In the genomic region with DNA sequence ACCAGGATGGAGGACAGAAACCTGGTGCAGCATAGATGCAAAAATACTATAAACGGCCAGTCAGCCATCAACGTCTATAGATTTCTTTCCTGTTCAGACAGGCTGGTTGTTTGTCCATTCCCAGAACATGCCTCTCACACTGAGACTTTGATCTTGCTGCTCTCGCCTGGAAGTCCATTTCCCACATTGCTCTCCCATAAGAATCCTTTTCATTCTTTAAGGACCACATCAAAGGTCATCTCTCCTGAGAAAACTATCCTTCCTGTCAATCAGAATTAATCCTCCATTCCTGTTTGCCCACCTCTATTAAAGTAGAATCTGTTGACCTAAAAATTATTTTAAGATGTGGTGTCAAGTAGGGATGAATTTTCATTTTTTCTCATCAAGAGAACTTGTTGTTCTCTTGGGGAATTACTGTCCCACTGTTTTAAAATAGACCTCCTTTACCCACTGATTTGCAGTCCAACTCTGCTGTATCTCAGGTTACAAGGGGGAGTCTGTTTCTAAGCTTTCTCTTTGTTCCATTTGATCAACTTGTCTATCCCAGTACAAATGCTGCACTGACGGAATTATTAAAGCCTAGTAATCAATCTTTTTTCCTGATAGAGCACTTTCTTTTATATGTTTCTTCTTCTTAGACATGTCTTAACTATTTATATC, we compare ENCODE assay signal across 1 cellular context.
TF ChIP-seq lines count a peak whose summit lies in the region.

No MANE protein-coding gene starts in this region.

TF ChIP-seq in HepG2, 621 proteins besides CTCF, POLR2A, EP300 and RAD21 (continued from another document and continues in another):
- TF ChIP-seq CEBPG (CRISPR knock-in tag; IDR thresholded peaks at IDR 0.05) (peak; percentile 13; the same call in 1 of the 2 replicates), ZNF12 (CRISPR knock-in tag; IDR thresholded peaks at IDR 0.05) (no peak), ZNF644 (CRISPR knock-in tag; IDR thresholded peaks at IDR 0.05; ENCODE audit: low read depth) (peak; percentile 23; the same call in 1 of the 2 replicates), POGZ (CRISPR knock-in tag; IDR thresholded peaks at IDR 0.05) (peak; percentile 43), ZNF737 (CRISPR knock-in tag; IDR thresholded peaks at IDR 0.05; ENCODE audit: borderline replicate concordance) (no peak), POLR2AphosphoS5 (IDR thresholded peaks at IDR 0.05; ENCODE audit: low read depth, low read length) (no peak), FOXA1 (IDR thresholded peaks at IDR 0.05) (no peak), FOXA1 (CRISPR knock-in tag; IDR thresholded peaks at IDR 0.05) (peak; percentile 26; the same call in 1 of the 2 replicates), ZBTB3 (CRISPR knock-in tag; IDR thresholded peaks at IDR 0.05; ENCODE audit: borderline replicate concordance, low read depth) (no peak), ZNF354B (CRISPR knock-in tag; IDR thresholded peaks at IDR 0.05) (no peak), MIER3 (CRISPR knock-in tag; IDR thresholded peaks at IDR 0.05; ENCODE audit: borderline replicate concordance) (peak; percentile 31; the same call in 1 of the 2 replicates), ATF1 (CRISPR knock-in tag; IDR thresholded peaks at IDR 0.05) (0 out of 2 replicates have a peak, but pooled peaks have one; percentile 28), TCF7 (IDR thresholded peaks at IDR 0.05; ENCODE audit: low read depth) (peak; percentile 93), SIX1 (CRISPR knock-in tag; IDR thresholded peaks at IDR 0.05; ENCODE audit: borderline replicate concordance) (0 out of 2 replicates have a peak, but pooled peaks have one; percentile 28), ZNF44 (CRISPR knock-in tag; IDR thresholded peaks at IDR 0.05) (no peak), GATA4 (IDR thresholded peaks at IDR 0.05; ENCODE audit: borderline replicate concordance, low read depth) (peak; percentile 24; the same call in 1 of the 2 replicates), FOXK1 (CRISPR knock-in tag; IDR thresholded peaks at IDR 0.05; ENCODE audit: borderline replicate concordance, low read depth) (no peak), CEBPB (IDR thresholded peaks at IDR 0.05; ENCODE audit: borderline replicate concordance, low read depth, low read length) (no peak), ZFY (CRISPR knock-in tag; IDR thresholded peaks at IDR 0.05) (no peak), SOX13 (IDR thresholded peaks at IDR 0.05) (no peak), SOX13 (CRISPR knock-in tag; conservative IDR thresholded peaks at IDR 0.05 in 1 of 2, IDR thresholded peaks at IDR 0.05 in 1 of 2) (peak in 1 of 2 experiments; percentile 81; a peak in 2 of 4 replicates), ELF3 (CRISPR knock-in tag; IDR thresholded peaks at IDR 0.05) (peak; percentile 70), IKZF4 (CRISPR knock-in tag; IDR thresholded peaks at IDR 0.05; ENCODE audit: borderline replicate concordance, low read depth, not compliant biosample characterization) (no peak), ZNF550 (CRISPR knock-in tag; IDR thresholded peaks at IDR 0.05; ENCODE audit: borderline replicate concordance) (no peak), YY1 (IDR thresholded peaks at IDR 0.05; ENCODE audit: insufficient read depth, insufficient replicate concordance, low read depth, low read length) (no peak), SRY (CRISPR knock-in tag; IDR thresholded peaks at IDR 0.05) (no peak), WIZ (CRISPR knock-in tag; IDR thresholded peaks at IDR 0.05) (no peak), HDAC2 (CRISPR knock-in tag; IDR thresholded peaks at IDR 0.05) (peak; percentile 71; the same call in 1 of the 2 replicates), TBX2 (CRISPR knock-in tag; IDR thresholded peaks at IDR 0.05; ENCODE audit: borderline replicate concordance) (peak; percentile 52; the same call in 1 of the 2 replicates), ZNF496 (CRISPR knock-in tag; IDR thresholded peaks at IDR 0.05; ENCODE audit: insufficient replicate concordance) (no peak), TBP (CRISPR knock-in tag; IDR thresholded peaks at IDR 0.05) (no peak), PAF1 (CRISPR knock-in tag; IDR thresholded peaks at IDR 0.05) (no peak), KDM6A (CRISPR knock-in tag; IDR thresholded peaks at IDR 0.05; ENCODE audit: low read depth) (peak; percentile 73; the same call in 1 of the 2 replicates), NR2F6 (IDR thresholded peaks at IDR 0.05) (no peak), NR2F6 (CRISPR knock-in tag; IDR thresholded peaks at IDR 0.05) (peak; percentile 10; the same call in 1 of the 2 replicates), ZNF709 (CRISPR knock-in tag; IDR thresholded peaks at IDR 0.05) (no peak), SOX6 (IDR thresholded peaks at IDR 0.05) (no peak), SOX6 (CRISPR knock-in tag; IDR thresholded peaks at IDR 0.05) (peak; percentile 66; the same call in 1 of the 2 replicates), ZNF564 (CRISPR knock-in tag; IDR thresholded peaks at IDR 0.05) (no peak), ZNF160 (CRISPR knock-in tag; IDR thresholded peaks at IDR 0.05) (no peak), ZNF788 (CRISPR knock-in tag; IDR thresholded peaks at IDR 0.05; ENCODE audit: borderline replicate concordance) (no peak), SAP130 (CRISPR knock-in tag; IDR thresholded peaks at IDR 0.05; ENCODE audit: low read depth) (peak; percentile 50), TCF7L2 (IDR thresholded peaks at IDR 0.05; ENCODE audit: low read depth, low read length) (peak; percentile 75), SIX4 (CRISPR knock-in tag; IDR thresholded peaks at IDR 0.05) (peak; percentile 50; the same call in 1 of the 2 replicates), NR2F1 (CRISPR knock-in tag; IDR thresholded peaks at IDR 0.05) (no peak)
- TF ChIP-seq, protein P1, sequence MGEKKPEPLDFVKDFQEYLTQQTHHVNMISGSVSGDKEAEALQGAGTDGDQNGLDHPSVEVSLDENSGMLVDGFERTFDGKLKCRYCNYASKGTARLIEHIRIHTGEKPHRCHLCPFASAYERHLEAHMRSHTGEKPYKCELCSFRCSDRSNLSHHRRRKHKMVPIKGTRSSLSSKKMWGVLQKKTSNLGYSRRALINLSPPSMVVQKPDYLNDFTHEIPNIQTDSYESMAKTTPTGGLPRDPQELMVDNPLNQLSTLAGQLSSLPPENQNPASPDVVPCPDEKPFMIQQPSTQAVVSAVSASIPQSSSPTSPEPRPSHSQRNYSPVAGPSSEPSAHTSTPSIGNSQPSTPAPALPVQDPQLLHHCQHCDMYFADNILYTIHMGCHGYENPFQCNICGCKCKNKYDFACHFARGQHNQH (CRISPR knock-in tag; IDR thresholded peaks at IDR 0.05), result 0 out of 2 replicates have a peak, but pooled peaks have one; percentile 39
- TF ChIP-seq, protein P2, sequence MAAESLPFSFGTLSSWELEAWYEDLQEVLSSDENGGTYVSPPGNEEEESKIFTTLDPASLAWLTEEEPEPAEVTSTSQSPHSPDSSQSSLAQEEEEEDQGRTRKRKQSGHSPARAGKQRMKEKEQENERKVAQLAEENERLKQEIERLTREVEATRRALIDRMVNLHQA (CRISPR knock-in tag; IDR thresholded peaks at IDR 0.05), result no peak
- TF ChIP-seq, protein P3, sequence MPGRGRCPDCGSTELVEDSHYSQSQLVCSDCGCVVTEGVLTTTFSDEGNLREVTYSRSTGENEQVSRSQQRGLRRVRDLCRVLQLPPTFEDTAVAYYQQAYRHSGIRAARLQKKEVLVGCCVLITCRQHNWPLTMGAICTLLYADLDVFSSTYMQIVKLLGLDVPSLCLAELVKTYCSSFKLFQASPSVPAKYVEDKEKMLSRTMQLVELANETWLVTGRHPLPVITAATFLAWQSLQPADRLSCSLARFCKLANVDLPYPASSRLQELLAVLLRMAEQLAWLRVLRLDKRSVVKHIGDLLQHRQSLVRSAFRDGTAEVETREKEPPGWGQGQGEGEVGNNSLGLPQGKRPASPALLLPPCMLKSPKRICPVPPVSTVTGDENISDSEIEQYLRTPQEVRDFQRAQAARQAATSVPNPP (CRISPR knock-in tag; IDR thresholded peaks at IDR 0.05), result no peak
- TF ChIP-seq, protein P4, sequence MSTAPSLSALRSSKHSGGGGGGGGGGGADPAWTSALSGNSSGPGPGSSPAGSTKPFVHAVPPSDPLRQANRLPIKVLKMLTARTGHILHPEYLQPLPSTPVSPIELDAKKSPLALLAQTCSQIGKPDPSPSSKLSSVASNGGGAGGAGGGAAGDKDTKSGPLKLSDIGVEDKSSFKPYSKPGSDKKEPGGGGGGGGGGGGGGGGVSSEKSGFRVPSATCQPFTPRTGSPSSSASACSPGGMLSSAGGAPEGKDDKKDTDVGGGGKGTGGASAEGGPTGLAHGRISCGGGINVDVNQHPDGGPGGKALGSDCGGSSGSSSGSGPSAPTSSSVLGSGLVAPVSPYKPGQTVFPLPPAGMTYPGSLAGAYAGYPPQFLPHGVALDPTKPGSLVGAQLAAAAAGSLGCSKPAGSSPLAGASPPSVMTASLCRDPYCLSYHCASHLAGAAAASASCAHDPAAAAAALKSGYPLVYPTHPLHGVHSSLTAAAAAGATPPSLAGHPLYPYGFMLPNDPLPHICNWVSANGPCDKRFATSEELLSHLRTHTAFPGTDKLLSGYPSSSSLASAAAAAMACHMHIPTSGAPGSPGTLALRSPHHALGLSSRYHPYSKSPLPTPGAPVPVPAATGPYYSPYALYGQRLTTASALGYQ (CRISPR knock-in tag; IDR thresholded peaks at IDR 0.05), result peak; percentile 35; the same call in 1 of the 2 replicates
- TF ChIP-seq, protein P5, sequence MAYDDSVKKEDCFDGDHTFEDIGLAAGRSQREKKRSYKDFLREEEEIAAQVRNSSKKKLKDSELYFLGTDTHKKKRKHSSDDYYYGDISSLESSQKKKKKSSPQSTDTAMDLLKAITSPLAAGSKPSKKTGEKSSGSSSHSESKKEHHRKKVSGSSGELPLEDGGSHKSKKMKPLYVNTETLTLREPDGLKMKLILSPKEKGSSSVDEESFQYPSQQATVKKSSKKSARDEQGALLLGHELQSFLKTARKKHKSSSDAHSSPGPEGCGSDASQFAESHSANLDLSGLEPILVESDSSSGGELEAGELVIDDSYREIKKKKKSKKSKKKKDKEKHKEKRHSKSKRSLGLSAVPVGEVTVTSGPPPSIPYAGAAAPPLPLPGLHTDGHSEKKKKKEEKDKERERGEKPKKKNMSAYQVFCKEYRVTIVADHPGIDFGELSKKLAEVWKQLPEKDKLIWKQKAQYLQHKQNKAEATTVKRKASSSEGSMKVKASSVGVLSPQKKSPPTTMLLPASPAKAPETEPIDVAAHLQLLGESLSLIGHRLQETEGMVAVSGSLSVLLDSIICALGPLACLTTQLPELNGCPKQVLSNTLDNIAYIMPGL (CRISPR knock-in tag; IDR thresholded peaks at IDR 0.05; ENCODE audit: borderline replicate concordance in 1 of 2, low read depth in 1 of 2), result no peak
- TF ChIP-seq, protein P6, sequence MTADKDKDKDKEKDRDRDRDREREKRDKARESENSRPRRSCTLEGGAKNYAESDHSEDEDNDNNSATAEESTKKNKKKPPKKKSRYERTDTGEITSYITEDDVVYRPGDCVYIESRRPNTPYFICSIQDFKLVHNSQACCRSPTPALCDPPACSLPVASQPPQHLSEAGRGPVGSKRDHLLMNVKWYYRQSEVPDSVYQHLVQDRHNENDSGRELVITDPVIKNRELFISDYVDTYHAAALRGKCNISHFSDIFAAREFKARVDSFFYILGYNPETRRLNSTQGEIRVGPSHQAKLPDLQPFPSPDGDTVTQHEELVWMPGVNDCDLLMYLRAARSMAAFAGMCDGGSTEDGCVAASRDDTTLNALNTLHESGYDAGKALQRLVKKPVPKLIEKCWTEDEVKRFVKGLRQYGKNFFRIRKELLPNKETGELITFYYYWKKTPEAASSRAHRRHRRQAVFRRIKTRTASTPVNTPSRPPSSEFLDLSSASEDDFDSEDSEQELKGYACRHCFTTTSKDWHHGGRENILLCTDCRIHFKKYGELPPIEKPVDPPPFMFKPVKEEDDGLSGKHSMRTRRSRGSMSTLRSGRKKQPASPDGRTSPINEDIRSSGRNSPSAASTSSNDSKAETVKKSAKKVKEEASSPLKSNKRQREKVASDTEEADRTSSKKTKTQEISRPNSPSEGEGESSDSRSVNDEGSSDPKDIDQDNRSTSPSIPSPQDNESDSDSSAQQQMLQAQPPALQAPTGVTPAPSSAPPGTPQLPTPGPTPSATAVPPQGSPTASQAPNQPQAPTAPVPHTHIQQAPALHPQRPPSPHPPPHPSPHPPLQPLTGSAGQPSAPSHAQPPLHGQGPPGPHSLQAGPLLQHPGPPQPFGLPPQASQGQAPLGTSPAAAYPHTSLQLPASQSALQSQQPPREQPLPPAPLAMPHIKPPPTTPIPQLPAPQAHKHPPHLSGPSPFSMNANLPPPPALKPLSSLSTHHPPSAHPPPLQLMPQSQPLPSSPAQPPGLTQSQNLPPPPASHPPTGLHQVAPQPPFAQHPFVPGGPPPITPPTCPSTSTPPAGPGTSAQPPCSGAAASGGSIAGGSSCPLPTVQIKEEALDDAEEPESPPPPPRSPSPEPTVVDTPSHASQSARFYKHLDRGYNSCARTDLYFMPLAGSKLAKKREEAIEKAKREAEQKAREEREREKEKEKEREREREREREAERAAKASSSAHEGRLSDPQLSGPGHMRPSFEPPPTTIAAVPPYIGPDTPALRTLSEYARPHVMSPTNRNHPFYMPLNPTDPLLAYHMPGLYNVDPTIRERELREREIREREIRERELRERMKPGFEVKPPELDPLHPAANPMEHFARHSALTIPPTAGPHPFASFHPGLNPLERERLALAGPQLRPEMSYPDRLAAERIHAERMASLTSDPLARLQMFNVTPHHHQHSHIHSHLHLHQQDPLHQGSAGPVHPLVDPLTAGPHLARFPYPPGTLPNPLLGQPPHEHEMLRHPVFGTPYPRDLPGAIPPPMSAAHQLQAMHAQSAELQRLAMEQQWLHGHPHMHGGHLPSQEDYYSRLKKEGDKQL (CRISPR knock-in tag; IDR thresholded peaks at IDR 0.05; ENCODE audit: low read depth), result no peak
- TF ChIP-seq, protein P7, sequence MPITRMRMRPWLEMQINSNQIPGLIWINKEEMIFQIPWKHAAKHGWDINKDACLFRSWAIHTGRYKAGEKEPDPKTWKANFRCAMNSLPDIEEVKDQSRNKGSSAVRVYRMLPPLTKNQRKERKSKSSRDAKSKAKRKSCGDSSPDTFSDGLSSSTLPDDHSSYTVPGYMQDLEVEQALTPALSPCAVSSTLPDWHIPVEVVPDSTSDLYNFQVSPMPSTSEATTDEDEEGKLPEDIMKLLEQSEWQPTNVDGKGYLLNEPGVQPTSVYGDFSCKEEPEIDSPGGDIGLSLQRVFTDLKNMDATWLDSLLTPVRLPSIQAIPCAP (CRISPR knock-in tag; IDR thresholded peaks at IDR 0.05; ENCODE audit: low read depth), result no peak
- TF ChIP-seq, protein P8, sequence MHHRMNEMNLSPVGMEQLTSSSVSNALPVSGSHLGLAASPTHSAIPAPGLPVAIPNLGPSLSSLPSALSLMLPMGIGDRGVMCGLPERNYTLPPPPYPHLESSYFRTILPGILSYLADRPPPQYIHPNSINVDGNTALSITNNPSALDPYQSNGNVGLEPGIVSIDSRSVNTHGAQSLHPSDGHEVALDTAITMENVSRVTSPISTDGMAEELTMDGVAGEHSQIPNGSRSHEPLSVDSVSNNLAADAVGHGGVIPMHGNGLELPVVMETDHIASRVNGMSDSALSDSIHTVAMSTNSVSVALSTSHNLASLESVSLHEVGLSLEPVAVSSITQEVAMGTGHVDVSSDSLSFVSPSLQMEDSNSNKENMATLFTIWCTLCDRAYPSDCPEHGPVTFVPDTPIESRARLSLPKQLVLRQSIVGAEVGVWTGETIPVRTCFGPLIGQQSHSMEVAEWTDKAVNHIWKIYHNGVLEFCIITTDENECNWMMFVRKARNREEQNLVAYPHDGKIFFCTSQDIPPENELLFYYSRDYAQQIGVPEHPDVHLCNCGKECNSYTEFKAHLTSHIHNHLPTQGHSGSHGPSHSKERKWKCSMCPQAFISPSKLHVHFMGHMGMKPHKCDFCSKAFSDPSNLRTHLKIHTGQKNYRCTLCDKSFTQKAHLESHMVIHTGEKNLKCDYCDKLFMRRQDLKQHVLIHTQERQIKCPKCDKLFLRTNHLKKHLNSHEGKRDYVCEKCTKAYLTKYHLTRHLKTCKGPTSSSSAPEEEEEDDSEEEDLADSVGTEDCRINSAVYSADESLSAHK (CRISPR knock-in tag; IDR thresholded peaks at IDR 0.05; ENCODE audit: borderline replicate concordance), result no peak
